ENCODE assay signal across 18 cellular contexts in the genomic region with DNA sequence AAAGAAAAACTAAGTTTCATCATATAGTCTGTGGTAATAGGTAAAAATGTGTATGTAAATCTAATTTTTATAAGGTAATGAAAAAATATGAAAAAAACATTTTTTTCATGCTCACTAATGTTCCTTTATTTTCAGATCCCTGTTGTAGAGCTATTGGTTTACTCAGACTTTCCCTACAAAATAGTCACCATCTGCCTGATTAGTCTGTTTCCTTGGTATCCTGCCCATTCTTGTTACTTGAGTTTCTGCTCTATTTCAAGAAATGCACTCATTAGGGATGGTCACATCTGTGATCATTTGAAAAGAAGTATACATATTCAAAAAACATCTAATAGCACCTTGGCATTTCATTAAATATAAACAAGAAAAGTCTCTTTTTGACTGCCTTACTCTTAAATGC. TPM values are rescaled to one million over a fixed set of nuclear protein-coding genes. Genes with fewer than 3 reads are reported as not detected.
A peak's percentile ranks its signal among the peaks of the same experiment; 100 is the strongest.
DNase-seq lines count a peak whose midpoint lies in the region; TF ChIP-seq lines count a peak whose summit lies in the region.
"Had no signal": no experiment of that assay in that cellular context is flagged by ENCODE, and none has a peak within 500 bp of the region (broad histone marks: within the 10 kb centered on the region; RNA-seq: fewer than 3 reads in every experiment).

No MANE protein-coding gene starts in this region.

- TF ChIP-seq CTCF in OCI-LY1 (IDR thresholded peaks at IDR 0.05; ENCODE audit: low read length) = no peak

- H3K9me3 ChIP-seq in Karpas-422 (ENCODE audit: low read length) (no peaks in the 10 kb centered on the region), OCI-LY1 (ENCODE audit: low read length) (no peaks in the 10 kb centered on the region), MG63 (no peaks in the 10 kb centered on the region)

- H3K27ac Mint-ChIP-seq in T-helper 2 cell treated with Interferon-gamma antibody and Interleukin-4, amounts not matched to agents 5 μg/mL and 100 μg/mL, for 36 hours = no peak overlapping the region
- H3K27ac Mint-ChIP-seq: CD8-positive, alpha-beta memory T cell; H9; IgD-negative memory B cell had no signal

- no peak overlapping the region for H2AFZ ChIP-seq in Karpas-422 (ENCODE audit: low read length)
- peak overlapping the region; percentile 74; the same call in 1 of the 2 replicates for H2AFZ ChIP-seq in OCI-LY1 (ENCODE audit: low read length)

- H3K27me3 ChIP-seq in Karpas-422 (ENCODE audit: low read length) (no peaks in the 10 kb centered on the region), OCI-LY1 (ENCODE audit: insufficient read depth, low read length) (no peaks in the 10 kb centered on the region), MG63 (no peaks in the 10 kb centered on the region)
- H3K27me3 ChIP-seq: BLaER1 had no signal

- H3K27me3 Mint-ChIP-seq in T-helper 2 cell treated with Interferon-gamma antibody and Interleukin-4, amounts not matched to agents 5 μg/mL and 100 μg/mL, for 36 hours (ENCODE audit: low read depth) = peaks cover 6% of the 10 kb centered on the region
- H3K27me3 Mint-ChIP-seq: CD8-positive, alpha-beta memory T cell had no signal

- H3K9me2 ChIP-seq in Karpas-422 (replicated peaks; ENCODE audit: insufficient read depth, low read length) (no peaks in the 10 kb centered on the region), OCI-LY1 (ENCODE audit: low read depth, low read length) (no peaks in the 10 kb centered on the region)

- no peak overlapping the region for H3K4me3 Mint-ChIP-seq in T-helper 2 cell treated with Interferon-gamma antibody and Interleukin-4, amounts not matched to agents 5 μg/mL and 100 μg/mL, for 36 hours
- H3K4me3 Mint-ChIP-seq: CD8-positive, alpha-beta memory T cell; H9; IgD-negative memory B cell had no signal

- no peak overlapping the region for H3K4me3 ChIP-seq in Karpas-422 (ENCODE audit: low read length)
- H3K4me3 ChIP-seq in OCI-LY1 (ENCODE audit: low read depth, low read length, poor library complexity, severe bottlenecking) = no peak overlapping the region
- H3K4me3 ChIP-seq in MG63 = no peak overlapping the region
- H3K4me3 ChIP-seq: BLaER1 had no signal

- H3K79me2 ChIP-seq in Karpas-422 (ENCODE audit: low read length) = no peaks in the 10 kb centered on the region
- H3K79me2 ChIP-seq in OCI-LY1 (ENCODE audit: insufficient read depth, low read length) = no peaks in the 10 kb centered on the region

- no peaks in the 10 kb centered on the region for H3K36me3 Mint-ChIP-seq in T-helper 2 cell treated with Interferon-gamma antibody and Interleukin-4, amounts not matched to agents 5 μg/mL and 100 μg/mL, for 36 hours (ENCODE audit: low read depth)
- H3K36me3 Mint-ChIP-seq: CD8-positive, alpha-beta memory T cell; IgD-negative memory B cell had no signal

- H3K36me3 ChIP-seq in Karpas-422 (ENCODE audit: insufficient read depth, low read length) = no peaks in the 10 kb centered on the region
- H3K36me3 ChIP-seq in OCI-LY1 (ENCODE audit: insufficient read depth, low read length) = no peaks in the 10 kb centered on the region
- H3K36me3 ChIP-seq in MG63 = no peaks in the 10 kb centered on the region
- H3K36me3 ChIP-seq: BLaER1 had no signal

- DNase-seq in DMS 273 (lab: John Stamatoyannopoulos, UW; ENCODE audit: unreplicated experiment) = peak; percentile 90
- DNase-seq in Karpas-422 = no peak
- peak; percentile 37 for DNase-seq in fibroblast of peridontal ligament (ENCODE audit: extremely low read depth)
- DNase-seq in MG63 = no peak
- DNase-seq in stimulated activated CD4-positive, alpha-beta T cell treated with anti-CD3 and anti-CD28 coated beads, Interleukin-2, amount 100 ng/mL, for 48 hours = no peak
- no peak for DNase-seq in posterior vena cava (ENCODE audit: low spot score)
- no peak for DNase-seq in T-helper 2 cell treated with Interferon-gamma antibody and Interleukin-4, amounts not matched to agents 5 μg/mL and 100 μg/mL, for 36 hours (ENCODE audit: low spot score)
- DNase-seq: CD8-positive, alpha-beta memory T cell; DMS79; H9; NCI-H187 treated with DMSO at 0.1 percent for 48 hours; NCI-H345; NCI-H748 treated with DMSO at 0.1 percent for 48 hours; NK-92 treated with Interleukin-12 subunit alpha and Interleukin-12 subunit beta, amount 100 ng/mL, for 24 hours had no signal

- H3K4me1 Mint-ChIP-seq in T-helper 2 cell treated with Interferon-gamma antibody and Interleukin-4, amounts not matched to agents 5 μg/mL and 100 μg/mL, for 36 hours (ENCODE audit: low read depth) = peaks cover 6% of the 10 kb centered on the region
- H3K4me1 Mint-ChIP-seq: H9 had no signal

- H3F3A ChIP-seq in OCI-LY1 (ENCODE audit: insufficient read depth, low read length) = no peaks in the 10 kb centered on the region

- H3K9ac ChIP-seq in Karpas-422 (ENCODE audit: low read length) = no peak overlapping the region
- H3K9ac ChIP-seq in OCI-LY1 (ENCODE audit: low read length) = no peak overlapping the region
- H3K9ac ChIP-seq: BLaER1 had no signal

- no peak overlapping the region for H3K27ac ChIP-seq in Karpas-422 (ENCODE audit: low read length)
- no peak overlapping the region for H3K27ac ChIP-seq in OCI-LY1 (ENCODE audit: low read depth, low read length, poor library complexity, severe bottlenecking)
- H3K27ac ChIP-seq: BLaER1, HL-60 had no signal

- H4K20me1 ChIP-seq in Karpas-422 (ENCODE audit: insufficient read depth, low read depth, low read length) (no peaks in the 10 kb centered on the region), OCI-LY1 (ENCODE audit: insufficient read depth, low read length) (no peaks in the 10 kb centered on the region)
- H4K20me1 ChIP-seq: BLaER1 had no signal

- no peaks in the 10 kb centered on the region for H3K9me3 Mint-ChIP-seq in T-helper 2 cell treated with Interferon-gamma antibody and Interleukin-4, amounts not matched to agents 5 μg/mL and 100 μg/mL, for 36 hours
- H3K9me3 Mint-ChIP-seq: H9, IgD-negative memory B cell had no signal

- H3K4me2 ChIP-seq in Karpas-422 (ENCODE audit: low read depth, low read length, poor library complexity, severe bottlenecking) (peak overlapping the region; percentile 10), OCI-LY1 (ENCODE audit: low read length) (no peak overlapping the region)
- H3K4me2 ChIP-seq: BLaER1 had no signal

- peaks cover 11% of the 10 kb centered on the region for H3K4me1 ChIP-seq in Karpas-422 (ENCODE audit: low read length)
- H3K4me1 ChIP-seq in OCI-LY1 (ENCODE audit: insufficient read depth, low read length, severe bottlenecking) = peaks cover 23% of the 10 kb centered on the region

- intact Hi-C loops in posterior vena cava (cut with DNase I) = no loop called here

RNA-seq across cellular contexts. Expression of gene RASA1, which starts 21.6 kb away (rescaled TPM):
- 18.0 and 26.3 TPM in 2 replicates for total RNA-seq in Karpas-422 (2014; rRNA removed; shearing (Covaris generic); ENCODE audit: low replicate concordance)
- 11.0 and 16.4 TPM in 2 replicates for total RNA-seq in MG63 (2014; rRNA removed; shearing (Covaris generic); ENCODE audit: low replicate concordance)
- 10 to 100 TPM; 22.6 to 23.0 TPM for total RNA-seq in posterior vena cava

Comparison
In these comparisons a context has a peak if more than half of its experiments do, and no peak if none do; other contexts are left out.
1. DNase-seq: peak in DMS 273 (single experiment) and fibroblast of peridontal ligament (single experiment); none in Karpas-422 (single experiment), MG63 (single experiment), stimulated activated CD4-positive, alpha-beta T cell treated with anti-CD3 and anti-CD28 coated beads, Interleukin-2, amount 100 ng/mL, for 48 hours (0 of 2), posterior vena cava (single experiment) and T-helper 2 cell treated with Interferon-gamma antibody and Interleukin-4, amounts not matched to agents 5 μg/mL and 100 μg/mL, for 36 hours (single experiment).